1 cellular context compared by ENCODE assay signal in genomic region chr12:47779301-47779942, GRCh38.
TF ChIP-seq lines count a peak whose summit lies in the region.

No MANE protein-coding gene starts in this region.

TF ChIP-seq in HepG2, 621 proteins besides CTCF, POLR2A, EP300 and RAD21 (continued from another document):
- TF ChIP-seq, protein P1, sequence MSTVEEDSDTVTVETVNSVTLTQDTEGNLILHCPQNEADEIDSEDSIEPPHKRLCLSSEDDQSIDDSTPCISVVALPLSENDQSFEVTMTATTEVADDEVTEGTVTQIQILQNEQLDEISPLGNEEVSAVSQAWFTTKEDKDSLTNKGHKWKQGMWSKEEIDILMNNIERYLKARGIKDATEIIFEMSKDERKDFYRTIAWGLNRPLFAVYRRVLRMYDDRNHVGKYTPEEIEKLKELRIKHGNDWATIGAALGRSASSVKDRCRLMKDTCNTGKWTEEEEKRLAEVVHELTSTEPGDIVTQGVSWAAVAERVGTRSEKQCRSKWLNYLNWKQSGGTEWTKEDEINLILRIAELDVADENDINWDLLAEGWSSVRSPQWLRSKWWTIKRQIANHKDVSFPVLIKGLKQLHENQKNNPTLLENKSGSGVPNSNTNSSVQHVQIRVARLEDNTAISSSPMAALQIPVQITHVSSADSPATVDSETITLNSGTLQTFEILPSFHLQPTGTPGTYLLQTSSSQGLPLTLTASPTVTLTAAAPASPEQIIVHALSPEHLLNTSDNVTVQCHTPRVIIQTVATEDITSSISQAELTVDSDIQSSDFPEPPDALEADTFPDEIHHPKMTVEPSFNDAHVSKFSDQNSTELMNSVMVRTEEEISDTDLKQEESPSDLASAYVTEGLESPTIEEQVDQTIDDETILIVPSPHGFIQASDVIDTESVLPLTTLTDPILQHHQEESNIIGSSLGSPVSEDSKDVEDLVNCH (CRISPR knock-in tag; IDR thresholded peaks at IDR 0.05) = no peak
- no peak for TF ChIP-seq ZC3H4 (CRISPR knock-in tag; IDR thresholded peaks at IDR 0.05; ENCODE audit: borderline replicate concordance)
- no peak for TF ChIP-seq SUZ12 (IDR thresholded peaks at IDR 0.05; ENCODE audit: low read depth, low read length)
- no peak for TF ChIP-seq CHD2 (IDR thresholded peaks at IDR 0.05; ENCODE audit: low read depth, low read length)
- TF ChIP-seq TGIF2 (CRISPR knock-in tag; IDR thresholded peaks at IDR 0.05) = no peak
- TF ChIP-seq, protein P2, sequence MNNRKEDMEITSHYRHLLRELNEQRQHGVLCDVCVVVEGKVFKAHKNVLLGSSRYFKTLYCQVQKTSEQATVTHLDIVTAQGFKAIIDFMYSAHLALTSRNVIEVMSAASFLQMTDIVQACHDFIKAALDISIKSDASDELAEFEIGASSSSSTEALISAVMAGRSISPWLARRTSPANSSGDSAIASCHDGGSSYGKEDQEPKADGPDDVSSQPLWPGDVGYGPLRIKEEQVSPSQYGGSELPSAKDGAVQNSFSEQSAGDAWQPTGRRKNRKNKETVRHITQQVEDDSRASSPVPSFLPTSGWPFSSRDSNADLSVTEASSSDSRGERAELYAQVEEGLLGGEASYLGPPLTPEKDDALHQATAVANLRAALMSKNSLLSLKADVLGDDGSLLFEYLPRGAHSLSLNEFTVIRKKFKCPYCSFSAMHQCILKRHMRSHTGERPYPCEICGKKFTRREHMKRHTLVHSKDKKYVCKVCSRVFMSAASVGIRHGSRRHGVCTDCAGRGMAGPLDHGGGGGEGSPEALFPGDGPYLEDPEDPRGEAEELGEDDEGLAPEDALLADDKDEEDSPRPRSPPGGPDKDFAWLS (CRISPR knock-in tag; IDR thresholded peaks at IDR 0.05; ENCODE audit: borderline replicate concordance) = no peak
- no peak for TF ChIP-seq ZNF891 (CRISPR knock-in tag; IDR thresholded peaks at IDR 0.05)
- no peak for TF ChIP-seq ZSCAN20 (CRISPR knock-in tag; IDR thresholded peaks at IDR 0.05; ENCODE audit: borderline replicate concordance)
- TF ChIP-seq, protein P3, sequence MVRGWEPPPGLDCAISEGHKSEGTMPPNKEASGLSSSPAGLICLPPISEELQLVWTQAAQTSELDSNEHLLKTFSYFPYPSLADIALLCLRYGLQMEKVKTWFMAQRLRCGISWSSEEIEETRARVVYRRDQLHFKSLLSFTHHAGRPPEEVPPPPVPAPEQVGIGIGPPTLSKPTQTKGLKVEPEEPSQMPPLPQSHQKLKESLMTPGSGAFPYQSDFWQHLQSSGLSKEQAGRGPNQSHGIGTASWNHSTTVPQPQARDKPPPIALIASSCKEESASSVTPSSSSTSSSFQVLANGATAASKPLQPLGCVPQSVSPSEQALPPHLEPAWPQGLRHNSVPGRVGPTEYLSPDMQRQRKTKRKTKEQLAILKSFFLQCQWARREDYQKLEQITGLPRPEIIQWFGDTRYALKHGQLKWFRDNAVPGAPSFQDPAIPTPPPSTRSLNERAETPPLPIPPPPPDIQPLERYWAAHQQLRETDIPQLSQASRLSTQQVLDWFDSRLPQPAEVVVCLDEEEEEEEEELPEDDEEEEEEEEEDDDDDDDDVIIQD (CRISPR knock-in tag; IDR thresholded peaks at IDR 0.05; ENCODE audit: low read depth) = no peak
- TF ChIP-seq, protein P4, sequence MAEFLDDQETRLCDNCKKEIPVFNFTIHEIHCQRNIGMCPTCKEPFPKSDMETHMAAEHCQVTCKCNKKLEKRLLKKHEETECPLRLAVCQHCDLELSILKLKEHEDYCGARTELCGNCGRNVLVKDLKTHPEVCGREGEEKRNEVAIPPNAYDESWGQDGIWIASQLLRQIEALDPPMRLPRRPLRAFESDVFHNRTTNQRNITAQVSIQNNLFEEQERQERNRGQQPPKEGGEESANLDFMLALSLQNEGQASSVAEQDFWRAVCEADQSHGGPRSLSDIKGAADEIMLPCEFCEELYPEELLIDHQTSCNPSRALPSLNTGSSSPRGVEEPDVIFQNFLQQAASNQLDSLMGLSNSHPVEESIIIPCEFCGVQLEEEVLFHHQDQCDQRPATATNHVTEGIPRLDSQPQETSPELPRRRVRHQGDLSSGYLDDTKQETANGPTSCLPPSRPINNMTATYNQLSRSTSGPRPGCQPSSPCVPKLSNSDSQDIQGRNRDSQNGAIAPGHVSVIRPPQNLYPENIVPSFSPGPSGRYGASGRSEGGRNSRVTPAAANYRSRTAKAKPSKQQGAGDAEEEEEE (CRISPR knock-in tag; IDR thresholded peaks at IDR 0.05; ENCODE audit: borderline replicate concordance) = no peak
- TF ChIP-seq HOXA7 (CRISPR knock-in tag; IDR thresholded peaks at IDR 0.05) = no peak
- TF ChIP-seq TFAP4 (IDR thresholded peaks at IDR 0.05; ENCODE audit: borderline replicate concordance, low read depth) = no peak
